Comparison of ENCODE assay signal across 9 cellular contexts in genomic region chr18:27599202-27599829, GRCh38.
DNase-seq lines count a peak whose midpoint lies in the region; ATAC-seq and TF ChIP-seq lines count a peak whose summit lies in the region.
"Had no signal": no experiment of that assay in that cellular context is flagged by ENCODE, and none has a peak within 500 bp of the region (broad histone marks: within the 10 kb centered on the region; RNA-seq: fewer than 3 reads in every experiment).

No MANE protein-coding gene starts in this region.

- ATAC-seq in HG02642 (IDR thresholded peaks at IDR 0.05; ENCODE audit: poor library complexity, unreplicated experiment) (peak; percentile 81), HG03045 (IDR thresholded peaks at IDR 0.05; ENCODE audit: unreplicated experiment) (no peak)

- DNase-seq in AG10803 (ENCODE audit: low read depth), result peak; percentile 33
- peak; percentile 65 for DNase-seq in NCI-H128 (lab: John Stamatoyannopoulos, UW; ENCODE audit: unreplicated experiment)
- DNase-seq in UCSD-AML1 (lab: John Stamatoyannopoulos, UW; ENCODE audit: unreplicated experiment), result peak; percentile 7
- DNase-seq in glomerular visceral epithelial cell (ENCODE audit: extremely low spot score), result peak; percentile 59
- DNase-seq in renal cortical epithelial cell (ENCODE audit: low read depth), result peak; percentile 50
- DNase-seq: natural killer cell had no signal

- peak; percentile 98 for TF ChIP-seq CTCF in AG10803 (conservative IDR thresholded peaks at IDR 0.05; ENCODE audit: low read length)
- peak; percentile 82 for TF ChIP-seq CTCF in GM12874 (IDR thresholded peaks at IDR 0.05; ENCODE audit: insufficient read depth, low read depth, low read length)

- no peak overlapping the region for H3K4me3 ChIP-seq in AG10803 (ENCODE audit: low read length)

Comparison
In these comparisons a context has a peak if more than half of its experiments do, and no peak if none do; other contexts are left out.
1. DNase-seq: peak in every context shown above with its lines; median percentile 65 in NCI-H128; 59 in glomerular visceral epithelial cell; 50 in renal cortical epithelial cell; 33 in AG10803; 7 in UCSD-AML1.